In genomic region chr2:14516844-14517243, GRCh38 we compare ENCODE assay signal across 14 cellular contexts.
DNase-seq lines count a peak whose midpoint lies in the region; ATAC-seq and TF ChIP-seq lines count a peak whose summit lies in the region.
"Had no signal": no experiment of that assay in that cellular context is flagged by ENCODE, and none has a peak within 500 bp of the region (broad histone marks: within the 10 kb centered on the region; RNA-seq: fewer than 3 reads in every experiment).

No MANE protein-coding gene starts in this region.

- ATAC-seq in GM21786 (IDR thresholded peaks at IDR 0.05; ENCODE audit: unreplicated experiment) (peak; percentile 78), esophagus mucosa (peak; percentile 26)
- ATAC-seq: stimulated activated memory B cell treated with anti-CD40 and anti-IgM and Interleukin-4, amounts not matched to agents 10 μg/mL and 1 μg/mL and 100 μg/mL, for 72 hours had no signal

- H3K4me3 Mint-ChIP-seq in activated CD4-positive, alpha-beta T cell treated with anti-CD3 and anti-CD28 coated beads, Interleukin-2, amount 10 ng/mL, durations not matched to agents 24 days and 14 days, result no peak overlapping the region
- H3K4me3 Mint-ChIP-seq: mesothelial cell of epicardium; stimulated activated memory B cell treated with anti-CD40 and anti-IgM and Interleukin-4, amounts not matched to agents 10 μg/mL and 1 μg/mL and 100 μg/mL, for 72 hours had no signal

- H3K27ac Mint-ChIP-seq in activated CD4-positive, alpha-beta T cell treated with anti-CD3 and anti-CD28 coated beads, Interleukin-2, amount 10 ng/mL, durations not matched to agents 24 days and 14 days, result no peak overlapping the region
- H3K27ac Mint-ChIP-seq: mesothelial cell of epicardium; stimulated activated memory B cell treated with anti-CD40 and anti-IgM and Interleukin-4, amounts not matched to agents 10 μg/mL and 1 μg/mL and 100 μg/mL, for 72 hours had no signal

- CTCF ChIA-PET in AG04450 (lab: Charles Lee), result interaction anchor here (1.0 to 1.5 kb wide), 2 partner anchors 118 to 542 kb away, joined by 3 to 6 read pairs; no protein-coding TSS in a partner anchor

- H3K27me3 ChIP-seq in AG04450 (ENCODE audit: control insufficient read depth, insufficient read depth, low read length), result no peaks in the 10 kb centered on the region
- H3K27me3 ChIP-seq: BLaER1 treated with 17β-estradiol and CSF1 and Interleukin-3, amounts not matched to agents 10 nM and 100 nM had no signal

- no peaks in the 10 kb centered on the region for H3K36me3 Mint-ChIP-seq in activated CD4-positive, alpha-beta T cell treated with anti-CD3 and anti-CD28 coated beads, Interleukin-2, amount 10 ng/mL, durations not matched to agents 24 days and 14 days (ENCODE audit: low read depth)
- H3K36me3 Mint-ChIP-seq: mesothelial cell of epicardium; stimulated activated memory B cell treated with anti-CD40 and anti-IgM and Interleukin-4, amounts not matched to agents 10 μg/mL and 1 μg/mL and 100 μg/mL, for 72 hours had no signal

- intact Hi-C loops in activated CD4-positive, alpha-beta T cell treated with anti-CD3 and anti-CD28 coated beads, Interleukin-2, amount 10 ng/mL, durations not matched to agents 24 days and 14 days (cut with micrococcal nuclease), result no loop called here

- no peak overlapping the region for H3K4me3 ChIP-seq in AG04450 (ENCODE audit: low read depth, low read length)
- H3K4me3 ChIP-seq: BLaER1 treated with 17β-estradiol and CSF1 and Interleukin-3, amounts not matched to agents 10 nM and 100 nM had no signal

- TF ChIP-seq CTCF in AG04450 (IDR thresholded peaks at IDR 0.05; ENCODE audit: low read depth, low read length), result no peak

- no peak overlapping the region for H3K27ac ChIP-seq in AG04450 (ENCODE audit: low read depth, low read length)
- H3K27ac ChIP-seq: KMS-11 had no signal

- peak; percentile 92 for DNase-seq in AG04450 (ENCODE audit: low read depth, low spot score)
- DNase-seq in NOMO-1 treated with dmso at 0.1 percent for 144 hours (lab: John Stamatoyannopoulos, UW; ENCODE audit: unreplicated experiment), result peak; percentile 3
- DNase-seq in activated CD4-positive, alpha-beta T cell treated with anti-CD3 and anti-CD28 coated beads, Interleukin-2, amount 10 ng/mL, durations not matched to agents 24 days and 14 days, result no peak
- DNase-seq in ureter (ENCODE audit: low spot score), result no peak
- DNase-seq in NCI-H2107 treated with DMSO at 0.1 percent for 48 hours (lab: John Stamatoyannopoulos, UW; ENCODE audit: unreplicated experiment), result no peak
- no peak for DNase-seq in NCI-H1092 (lab: John Stamatoyannopoulos, UW)
- DNase-seq: erythroblast, small intestine had no signal

- peaks cover 3% of the 10 kb centered on the region for H3K9me3 Mint-ChIP-seq in activated CD4-positive, alpha-beta T cell treated with anti-CD3 and anti-CD28 coated beads, Interleukin-2, amount 10 ng/mL, durations not matched to agents 24 days and 14 days
- H3K9me3 Mint-ChIP-seq: mesothelial cell of epicardium had no signal

- H3K4me1 Mint-ChIP-seq in activated CD4-positive, alpha-beta T cell treated with anti-CD3 and anti-CD28 coated beads, Interleukin-2, amount 10 ng/mL, durations not matched to agents 24 days and 14 days, result no peaks in the 10 kb centered on the region
- H3K4me1 Mint-ChIP-seq: mesothelial cell of epicardium; stimulated activated memory B cell treated with anti-CD40 and anti-IgM and Interleukin-4, amounts not matched to agents 10 μg/mL and 1 μg/mL and 100 μg/mL, for 72 hours had no signal

- H3K27me3 Mint-ChIP-seq in activated CD4-positive, alpha-beta T cell treated with anti-CD3 and anti-CD28 coated beads, Interleukin-2, amount 10 ng/mL, durations not matched to agents 24 days and 14 days, result no peaks in the 10 kb centered on the region
- H3K27me3 Mint-ChIP-seq: stimulated activated memory B cell treated with anti-CD40 and anti-IgM and Interleukin-4, amounts not matched to agents 10 μg/mL and 1 μg/mL and 100 μg/mL, for 72 hours had no signal

- POLR2A ChIA-PET in AG04450 (lab: Yijun Ruan, JAX), result interaction anchor here (0.7 to 1.6 kb wide), 4 partner anchors 9 to 138 kb away, joined by 3 to 6 read pairs (median 4); no protein-coding TSS in a partner anchor

- no peaks in the 10 kb centered on the region for H3K9me3 ChIP-seq in AG04450 (ENCODE audit: control insufficient read depth, insufficient read depth, low read length)
- H3K9me3 ChIP-seq: BLaER1 treated with 17β-estradiol and CSF1 and Interleukin-3, amounts not matched to agents 10 nM and 100 nM had no signal

Comparison
In these comparisons a context has a peak if more than half of its experiments do, and no peak if none do; other contexts are left out.
1. DNase-seq: peak in AG04450 (single experiment) and NOMO-1 treated with dmso at 0.1 percent for 144 hours (single experiment); none in activated CD4-positive, alpha-beta T cell treated with anti-CD3 and anti-CD28 coated beads, Interleukin-2, amount 10 ng/mL, durations not matched to agents 24 days and 14 days (single experiment), ureter (single experiment), NCI-H2107 treated with DMSO at 0.1 percent for 48 hours (single experiment) and NCI-H1092 (single experiment).